In genomic region chr2:108417254-108417653, GRCh38 we compare ENCODE assay signal across 10 cellular contexts. TPM values are rescaled to one million over a fixed set of nuclear protein-coding genes. Genes with fewer than 3 reads are reported as not detected.
A peak's percentile ranks its signal among the peaks of the same experiment; 100 is the strongest.
DNase-seq lines count a peak whose midpoint lies in the region; ATAC-seq and TF ChIP-seq lines count a peak whose summit lies in the region.
"Had no signal": no experiment of that assay in that cellular context is flagged by ENCODE, and none has a peak within 500 bp of the region (broad histone marks: within the 10 kb centered on the region; RNA-seq: fewer than 3 reads in every experiment).

No MANE protein-coding gene starts in this region.

- no peak overlapping the region for H3K4me3 ChIP-seq in body of pancreas
- H3K4me3 ChIP-seq in mesenchymal stem cell (ENCODE audit: insufficient read depth in 1 of 2, low read depth in 1 of 2, low read length in 2 of 2) = no peak overlapping the region
- no peak overlapping the region for H3K4me3 ChIP-seq in MG63

- DNase-seq in G401 (ENCODE audit: low spot score) (peak; percentile 8), HFFc6 (no peak), body of pancreas (peak in 1 of 4 donors; percentile 23), mesenchymal stem cell (no peak), mucosa of gallbladder (ENCODE audit: low spot score) (no peak), MG63 (no peak)
- DNase-seq: activated effector memory CD4-positive, alpha-beta T cell treated with anti-CD3 and anti-CD28 coated beads, Interleukin-2, amount 50 U/mL, for 16 hours; NCI-H1417; stimulated activated CD8-positive, alpha-beta memory T cell treated with anti-CD3 and anti-CD28 coated beads, Interleukin-4, amount 100 ng/mL, for 48 hours had no signal

- ATAC-seq in body of pancreas = no peak
- no peak for ATAC-seq in stimulated activated memory B cell treated with anti-CD40 and anti-IgM and Interleukin-4, amounts not matched to agents 10 μg/mL and 1 μg/mL and 100 μg/mL, for 72 hours

- H2BK5ac ChIP-seq in mesenchymal stem cell (ENCODE audit: low read depth, low read length, poor library complexity, severe bottlenecking) = no peak overlapping the region

- H3K9ac ChIP-seq in mesenchymal stem cell (ENCODE audit: low read length) = no peak overlapping the region

- H2AK5ac ChIP-seq in mesenchymal stem cell (ENCODE audit: low read length, severe bottlenecking) = peak overlapping the region; percentile 61

- H2BK12ac ChIP-seq in mesenchymal stem cell (ENCODE audit: low read length in 2 of 2) = peak overlapping the region in 1 of 2 experiments; percentile 10

- no peak overlapping the region for H2BK15ac ChIP-seq in mesenchymal stem cell (ENCODE audit: low read depth, poor library complexity, severe bottlenecking)

- intact Hi-C loops in body of pancreas (cut with DNase I) = no loop called here

- no peak overlapping the region for H2BK120ac ChIP-seq in mesenchymal stem cell (ENCODE audit: low read depth, low read length)

- no peak overlapping the region for H3K4me3 Mint-ChIP-seq in HFFc6
- H3K4me3 Mint-ChIP-seq in stimulated activated memory B cell treated with anti-CD40 and anti-IgM and Interleukin-4, amounts not matched to agents 10 μg/mL and 1 μg/mL and 100 μg/mL, for 72 hours = no peak overlapping the region

- no peak for TF ChIP-seq POLR2A in body of pancreas (IDR thresholded peaks at IDR 0.05)

- H3K27ac ChIP-seq in body of pancreas = no peak overlapping the region
- H3K27ac ChIP-seq in mesenchymal stem cell (ENCODE audit: low read length, poor library complexity, severe bottlenecking) = no peak overlapping the region

- 44 to 52% methylated on average over 2 of the region's 2 CpGs for whole genome bisulfite sequencing in body of pancreas, 2 donors
- 66% methylated on average over 2 of the region's 2 CpGs for WGBS in mesenchymal stem cell

- 0 out of 2 replicates have a peak, but pooled peaks have one; percentile 13 for TF ChIP-seq CTCF in HFFc6 (IDR thresholded peaks at IDR 0.05)
- peak in 4 of 7 experiments; percentile 29 to 61 (median 34) for TF ChIP-seq CTCF in body of pancreas (IDR thresholded peaks at IDR 0.05)

- peaks cover 2% of the 10 kb centered on the region for H3K79me1 ChIP-seq in mesenchymal stem cell (replicated peaks; ENCODE audit: low read length, poor library complexity, severe bottlenecking)

- no peaks in the 10 kb centered on the region for H3K36me3 Mint-ChIP-seq in HFFc6 (ENCODE audit: low read depth)
- H3K36me3 Mint-ChIP-seq in stimulated activated memory B cell treated with anti-CD40 and anti-IgM and Interleukin-4, amounts not matched to agents 10 μg/mL and 1 μg/mL and 100 μg/mL, for 72 hours = no peaks in the 10 kb centered on the region

- H3K27ac Mint-ChIP-seq in HFFc6 = no peak overlapping the region
- H3K27ac Mint-ChIP-seq in stimulated activated memory B cell treated with anti-CD40 and anti-IgM and Interleukin-4, amounts not matched to agents 10 μg/mL and 1 μg/mL and 100 μg/mL, for 72 hours = no peak overlapping the region

- peaks cover 1% of the 10 kb centered on the region; the same call in 1 of the 2 replicates for H3K27me3 Mint-ChIP-seq in HFFc6 (ENCODE audit: insufficient read depth)
- H3K27me3 Mint-ChIP-seq in stimulated activated memory B cell treated with anti-CD40 and anti-IgM and Interleukin-4, amounts not matched to agents 10 μg/mL and 1 μg/mL and 100 μg/mL, for 72 hours = peaks cover 1% of the 10 kb centered on the region

- no peak overlapping the region for H2AFZ ChIP-seq in mesenchymal stem cell (ENCODE audit: low read depth, low read length)

- in situ Hi-C loops in G401 (cut with HindIII; ENCODE audit: low sequenced_read_pairs) = no loop called here

- no peak overlapping the region for H4K8ac ChIP-seq in mesenchymal stem cell (ENCODE audit: low read length)

- no peak overlapping the region for H3K4me2 ChIP-seq in mesenchymal stem cell (ENCODE audit: low read length, poor library complexity, severe bottlenecking)

- H3K4me1 Mint-ChIP-seq in HFFc6 (ENCODE audit: low read depth) = peaks cover 26% of the 10 kb centered on the region
- no peaks in the 10 kb centered on the region for H3K4me1 Mint-ChIP-seq in stimulated activated memory B cell treated with anti-CD40 and anti-IgM and Interleukin-4, amounts not matched to agents 10 μg/mL and 1 μg/mL and 100 μg/mL, for 72 hours

- no peaks in the 10 kb centered on the region for H3K27me3 ChIP-seq in body of pancreas
- H3K27me3 ChIP-seq in mesenchymal stem cell (ENCODE audit: control insufficient read depth in 1 of 2, insufficient read depth in 1 of 2, low read length in 2 of 2) = peaks cover 0 to 17% of the 10 kb centered on the region in 2 experiments
- H3K27me3 ChIP-seq in MG63 = no peaks in the 10 kb centered on the region

- H3K14ac ChIP-seq in mesenchymal stem cell (ENCODE audit: low read length in 2 of 2) = no peak overlapping the region

- no peak overlapping the region for H3K18ac ChIP-seq in mesenchymal stem cell (ENCODE audit: low read depth in 1 of 2, low read length in 2 of 2)

- H3K4me1 ChIP-seq in body of pancreas = no peaks in the 10 kb centered on the region
- peaks cover 2% of the 10 kb centered on the region for H3K4me1 ChIP-seq in mesenchymal stem cell (ENCODE audit: control insufficient read depth, insufficient read depth, low read depth, low read length)

- H3K23ac ChIP-seq in mesenchymal stem cell (ENCODE audit: low read length in 2 of 2) = no peak overlapping the region

- H3K36me3 ChIP-seq in body of pancreas (replicated peaks in 1 of 2; ENCODE audit: insufficient read depth in 1 of 2, low read depth in 2 of 2) = no peaks in the 10 kb centered on the region
- H3K36me3 ChIP-seq in mesenchymal stem cell (ENCODE audit: control insufficient read depth in 1 of 2, insufficient read depth in 2 of 2, low read depth in 1 of 2, low read length in 2 of 2) = no peaks in the 10 kb centered on the region
- no peaks in the 10 kb centered on the region for H3K36me3 ChIP-seq in MG63

- H3K4ac ChIP-seq in mesenchymal stem cell (ENCODE audit: low read depth in 1 of 2, low read length in 2 of 2) = no peak overlapping the region

- H3K9me3 Mint-ChIP-seq in HFFc6 = no peaks in the 10 kb centered on the region
- H3K9me3 Mint-ChIP-seq in stimulated activated memory B cell treated with anti-CD40 and anti-IgM and Interleukin-4, amounts not matched to agents 10 μg/mL and 1 μg/mL and 100 μg/mL, for 72 hours = no peaks in the 10 kb centered on the region

- H3K9me3 ChIP-seq in body of pancreas = no peaks in the 10 kb centered on the region
- H3K9me3 ChIP-seq in mesenchymal stem cell (ENCODE audit: control insufficient read depth, low read length) = no peaks in the 10 kb centered on the region
- H3K9me3 ChIP-seq in MG63 = no peaks in the 10 kb centered on the region; the same call in 1 of the 2 replicates

- H4K91ac ChIP-seq in mesenchymal stem cell (ENCODE audit: low read length) = no peak overlapping the region

RNA-seq across cellular contexts. Expression of gene GCC2, which starts 31.8 kb away (rescaled TPM):
- 13.5 and 18.9 TPM in 2 replicates for total RNA-seq in G401 (2014; rRNA removed; shearing (Covaris generic))
- 10 to 100 TPM; 31.5 to 39.5 (median 32.8) TPM for total RNA-seq in HFFc6 (2021; fragmentation: NEBNext Ultra II Directional; extraction: Animal tissue kit (Norgen Biotek cat#: 25700))
- total RNA-seq in body of pancreas = 10 to 100 TPM; 29.6 to 75.5 TPM
- 31.4 TPM for polyA plus RNA-seq in mesenchymal stem cell (2013, experiment 1 of 2)
- polyA plus RNA-seq in mesenchymal stem cell (2013, experiment 2 of 2) = 32.8 TPM
- total RNA-seq in mucosa of gallbladder = 85.7 TPM
- total RNA-seq in MG63 (2014; rRNA removed; shearing (Covaris generic); ENCODE audit: low replicate concordance) = 4.0 and 6.0 TPM in 2 replicates

RNA-seq across cellular contexts. Expression of gene SULT1C4, which starts 39.5 kb away (rescaled TPM):
- total RNA-seq in G401 (2014; rRNA removed; shearing (Covaris generic)) = not detected in 2 replicates
- total RNA-seq in HFFc6 (2021; fragmentation: NEBNext Ultra II Directional; extraction: Animal tissue kit (Norgen Biotek cat#: 25700)) = not detected
- total RNA-seq in body of pancreas (1 to 10 TPM; 1.3 to 4.2 TPM), mucosa of gallbladder (117 TPM)
- polyA plus RNA-seq in mesenchymal stem cell (2013, experiment 1 of 2) = 17.1 TPM
- 17.2 TPM for polyA plus RNA-seq in mesenchymal stem cell (2013, experiment 2 of 2)
- not detected in 2 replicates for total RNA-seq in MG63 (2014; rRNA removed; shearing (Covaris generic); ENCODE audit: low replicate concordance)

Comparison
In these comparisons a context has a peak if more than half of its experiments do, and no peak if none do; other contexts are left out.
1. RNA of gene SULT1C4, which starts 39.5 kb away (total RNA-seq): 117 TPM in mucosa of gallbladder (single experiment); 1.3 to 4.2 TPM in body of pancreas, not detected in G401, not detected in HFFc6 and not detected in MG63; every median in the first group is over 10 times any median in the second.